Comparison of ENCODE assay signal across 8 cellular contexts in genomic region chr9:2018162-2018643, GRCh38. TPM values are rescaled to one million over a fixed set of nuclear protein-coding genes. Genes with fewer than 3 reads are reported as not detected.
DNase-seq lines count a peak whose midpoint lies in the region; ATAC-seq and TF ChIP-seq lines count a peak whose summit lies in the region.

No MANE protein-coding gene starts in this region.

- CTCF ChIA-PET in mammary epithelial cell (lab: Charles Lee; ENCODE audit: low non-redundant PET) = no interaction called here

- H3K9ac ChIP-seq in BLaER1 (peak overlapping the region; percentile 95), mammary epithelial cell (ENCODE audit: insufficient read depth, low read length) (peak overlapping the region; percentile 65)

- H3K27ac ChIP-seq in BLaER1 = peak overlapping the region; percentile 90
- H3K27ac ChIP-seq in mammary epithelial cell (ENCODE audit: insufficient read depth, low read depth, low read length) = peak overlapping the region; percentile 57

- TF ChIP-seq CTCF in mammary epithelial cell (conservative IDR thresholded peaks at IDR 0.05 in 1 of 2, IDR thresholded peaks at IDR 0.05 in 1 of 2; ENCODE audit: extremely low read depth in 1 of 2, insufficient read depth in 1 of 2, low read depth in 1 of 2, low read length in 2 of 2) (no peak), mucosa of descending colon (IDR thresholded peaks at IDR 0.05) (no peak)

- peaks cover 56% of the 10 kb centered on the region for H3K4me1 ChIP-seq in BLaER1
- peaks cover 18% of the 10 kb centered on the region for H3K4me1 ChIP-seq in mammary epithelial cell (ENCODE audit: insufficient read depth, low read length)
- peaks cover 40% of the 10 kb centered on the region for H3K4me1 ChIP-seq in mucosa of descending colon (ENCODE audit: low read depth)

- ATAC-seq in mucosa of descending colon = no peak
- ATAC-seq in HG02884 (IDR thresholded peaks at IDR 0.05; ENCODE audit: unreplicated experiment) = no peak
- no peak for ATAC-seq in HG02938 (IDR thresholded peaks at IDR 0.05; ENCODE audit: unreplicated experiment)
- ATAC-seq in GM18861 (IDR thresholded peaks at IDR 0.05; ENCODE audit: unreplicated experiment) = no peak

- peaks cover 57% of the 10 kb centered on the region for H4K20me1 ChIP-seq in BLaER1
- no peaks in the 10 kb centered on the region for H4K20me1 ChIP-seq in mammary epithelial cell (ENCODE audit: insufficient read depth, low read length)

- no peak for DNase-seq in MG63
- DNase-seq in mammary epithelial cell = no peak
- no peak for DNase-seq in mucosa of descending colon
- no peak for DNase-seq in SHP77 (lab: John Stamatoyannopoulos, UW)

- WGBS in mammary epithelial cell (ENCODE audit: low coverage, missing lambda C conversion rate) = 8% methylated on average over 7 of the region's 7 CpGs

- H3K4me3 ChIP-seq in BLaER1 = peak overlapping the region; percentile 98
- H3K4me3 ChIP-seq in MG63 = peak overlapping the region; percentile 87
- H3K4me3 ChIP-seq in mammary epithelial cell (replicated peaks in 1 of 3; ENCODE audit: insufficient read depth in 1 of 3, low read depth in 2 of 3, low read length in 3 of 3) = peak overlapping the region; percentile 74 to 81 (median 76)
- peak overlapping the region; percentile 64 for H3K4me3 ChIP-seq in mucosa of descending colon

- intact Hi-C loops in mammary epithelial cell (cut with micrococcal nuclease) (loop anchor here (5.0 to 10.0 kb wide), 4 partner anchors 49 to 827 kb away; partner anchors contain the start of gene PUM3), mucosa of descending colon (cut with DNase I, micrococcal nuclease) (no loop called here)

- H3K9me3 ChIP-seq in BLaER1 (no peaks in the 10 kb centered on the region), MG63 (no peaks in the 10 kb centered on the region), mammary epithelial cell (replicated peaks; ENCODE audit: insufficient read depth, low read length) (no peaks in the 10 kb centered on the region), mucosa of descending colon (no peaks in the 10 kb centered on the region)

- H3K36me3 ChIP-seq in BLaER1 = no peaks in the 10 kb centered on the region
- H3K36me3 ChIP-seq in MG63 = no peaks in the 10 kb centered on the region
- no peaks in the 10 kb centered on the region for H3K36me3 ChIP-seq in mammary epithelial cell (ENCODE audit: insufficient read depth, low read length)
- no peaks in the 10 kb centered on the region for H3K36me3 ChIP-seq in mucosa of descending colon (ENCODE audit: low read depth)

- BruUV-seq in mammary epithelial cell (replicated peaks; lab: Mats Ljungman, UMichigan) = TSS peak; percentile 12

- H3K27me3 ChIP-seq in BLaER1 (no peaks in the 10 kb centered on the region), MG63 (no peaks in the 10 kb centered on the region), mammary epithelial cell (ENCODE audit: insufficient read depth, low read length) (no peaks in the 10 kb centered on the region)

- peak overlapping the region; percentile 99 for H2AFZ ChIP-seq in mammary epithelial cell (ENCODE audit: low read depth, low read length)

- in situ Hi-C loops in mammary epithelial cell (cut with MboI; ENCODE audit: low sequenced_read_pairs in 2 of 2) = no loop called here

- H3K79me2 ChIP-seq in mammary epithelial cell (ENCODE audit: insufficient read depth, low read length) = peaks cover 53% of the 10 kb centered on the region

- H3K4me2 ChIP-seq in BLaER1 (peak overlapping the region; percentile 96), mammary epithelial cell (ENCODE audit: insufficient read depth, low read depth, low read length) (peak overlapping the region; percentile 91)

- dilution Hi-C loops in mammary epithelial cell (cut with HindIII; ENCODE audit: low sequenced_read_pairs) = no loop called here

RNA-seq across cellular contexts. Expression of gene SMARCA2, which starts 3.1 kb away (rescaled TPM):
- 15.2 and 75.5 TPM in 2 replicates for total RNA-seq in MG63 (2014; rRNA removed; shearing (Covaris generic); ENCODE audit: low replicate concordance)
- total RNA-seq in mammary epithelial cell (10 to 100 TPM; 62.7 to 80.2 TPM), mucosa of descending colon (100 to 1,000 TPM; 105 to 131 (median 117) TPM)
- polyA plus RNA-seq in mammary epithelial cell = 42.9 TPM
- polyA minus RNA-seq in mammary epithelial cell = 97.7 TPM
